In the genomic region with DNA sequence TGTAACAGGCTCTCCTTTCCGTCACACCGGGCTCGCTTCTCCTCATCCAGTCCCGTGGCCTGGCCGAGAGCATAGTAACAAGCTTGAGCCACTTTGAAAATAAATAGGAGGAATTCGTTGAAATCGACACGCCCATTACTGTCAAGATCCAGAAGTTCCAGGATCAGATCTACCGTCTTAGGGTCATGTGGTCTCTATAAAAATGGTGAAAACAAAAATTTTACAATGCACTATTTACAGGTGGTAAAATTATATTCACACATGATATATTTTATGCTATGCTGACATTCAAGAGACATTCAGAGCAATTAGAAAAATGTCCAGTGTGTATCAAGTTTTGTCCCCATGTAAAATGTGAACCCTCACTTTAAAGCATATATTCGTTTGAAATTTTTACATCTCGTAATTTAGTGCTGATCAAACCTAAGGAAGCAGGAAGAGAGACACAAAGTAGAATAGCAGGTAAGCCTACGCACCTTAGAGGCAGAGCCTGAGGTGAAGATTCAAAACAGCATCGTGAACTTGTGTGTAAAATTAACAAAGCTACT, we compare ENCODE assay signal across 21 cellular contexts. TPM values are rescaled to one million over a fixed set of nuclear protein-coding genes. Genes with fewer than 3 reads are reported as not detected.
DNase-seq lines count a peak whose midpoint lies in the region; ATAC-seq and TF ChIP-seq lines count a peak whose summit lies in the region.
"Had no signal": no experiment of that assay in that cellular context is flagged by ENCODE, and none has a peak within 500 bp of the region (broad histone marks: within the 10 kb centered on the region; RNA-seq: fewer than 3 reads in every experiment).

No MANE protein-coding gene starts in this region.

- peak overlapping the region; percentile 87 for H2AFZ ChIP-seq in KMS-11 (ENCODE audit: low read depth)
- no peak overlapping the region for H2AFZ ChIP-seq in fibroblast of lung (ENCODE audit: low read length)

- H3K9ac ChIP-seq in KMS-11 (no peak overlapping the region), fibroblast of lung (ENCODE audit: insufficient read depth, low read length) (no peak overlapping the region), rectal smooth muscle tissue (ENCODE audit: low read length) (no peak overlapping the region)

- H3K36me3 ChIP-seq in CD4-positive, CD25-positive, alpha-beta regulatory T cell (ENCODE audit: control insufficient read depth, insufficient read depth, low read length) = no peaks in the 10 kb centered on the region
- no peaks in the 10 kb centered on the region for H3K36me3 ChIP-seq in KMS-11 (ENCODE audit: insufficient read depth)
- H3K36me3 ChIP-seq in fibroblast of lung (ENCODE audit: control insufficient read depth, insufficient read depth, low read length) = no peaks in the 10 kb centered on the region
- no peaks in the 10 kb centered on the region for H3K36me3 ChIP-seq in rectal smooth muscle tissue (ENCODE audit: control insufficient read depth, insufficient read depth, low read length)
- H3K36me3 ChIP-seq: adrenal gland, tibial artery had no signal

- H3K27ac Mint-ChIP-seq in CD4-positive, CD25-positive, alpha-beta regulatory T cell = no peak overlapping the region
- H3K27ac Mint-ChIP-seq: activated CD4-positive, alpha-beta memory T cell treated with anti-CD3 and anti-CD28 coated beads for 36 hours; activated T-cell treated with anti-CD3 and anti-CD28 coated beads, Interleukin-2, amount 50 U/mL, for 72 hours had no signal

- H3K79me2 ChIP-seq in KMS-11 (ENCODE audit: insufficient read depth, low read depth) (no peaks in the 10 kb centered on the region), fibroblast of lung (ENCODE audit: control insufficient read depth, insufficient read depth, low read length) (no peaks in the 10 kb centered on the region)

- peak overlapping the region; percentile 58 for H3K4me3 ChIP-seq in CD4-positive, CD25-positive, alpha-beta regulatory T cell (ENCODE audit: low read depth, low read length)
- H3K4me3 ChIP-seq in KMS-11 (IDR thresholded peaks at IDR 0.05; ENCODE audit: insufficient read depth, low read depth, low read length) (peak overlapping the region; percentile 100), fibroblast of lung (replicated peaks in 1 of 4; ENCODE audit: control extremely low read depth in 1 of 4, insufficient read depth in 1 of 4, low read depth in 3 of 4, low read length in 4 of 4) (no peak overlapping the region), rectal smooth muscle tissue (ENCODE audit: low read length) (peak overlapping the region; percentile 64)
- H3K4me3 ChIP-seq: adrenal gland, K562 had no signal

- peaks cover 54% of the 10 kb centered on the region for H3K27me3 ChIP-seq in CD4-positive, CD25-positive, alpha-beta regulatory T cell (ENCODE audit: control insufficient read depth, insufficient read depth, low read length)
- H3K27me3 ChIP-seq in KMS-11 (ENCODE audit: insufficient read depth, low read depth) = peaks cover 23% of the 10 kb centered on the region
- H3K27me3 ChIP-seq in fibroblast of lung (ENCODE audit: control insufficient read depth, insufficient read depth, low read length) = peaks cover 66% of the 10 kb centered on the region
- peaks cover 48% of the 10 kb centered on the region for H3K27me3 ChIP-seq in rectal smooth muscle tissue (ENCODE audit: control insufficient read depth, insufficient read depth, low read length)

- no peaks in the 10 kb centered on the region for H3K36me3 Mint-ChIP-seq in CD4-positive, CD25-positive, alpha-beta regulatory T cell

- H3K9me3 Mint-ChIP-seq in CD4-positive, CD25-positive, alpha-beta regulatory T cell = peaks cover 0 to 2% (median 0%) of the 10 kb centered on the region in 7 donors
- H3K9me3 Mint-ChIP-seq: activated CD4-positive, alpha-beta memory T cell treated with anti-CD3 and anti-CD28 coated beads for 36 hours; activated T-cell treated with anti-CD3 and anti-CD28 coated beads, Interleukin-2, amount 50 U/mL, for 72 hours; central memory CD8-positive, alpha-beta T cell had no signal

- ATAC-seq in CD4-positive, CD25-positive, alpha-beta regulatory T cell (ENCODE audit: low read depth in 2 of 2) = no peak
- ATAC-seq: activated T-cell treated with anti-CD3 and anti-CD28 coated beads, Interleukin-2, amount 50 U/mL, for 72 hours; K562 had no signal

- no peak for DNase-seq in CD4-positive, CD25-positive, alpha-beta regulatory T cell
- DNase-seq in fibroblast of lung (ENCODE audit: low read depth in 2 of 2) (no peak), SKM-1 (lab: John Stamatoyannopoulos, UW; ENCODE audit: unreplicated experiment) (no peak), cortex of kidney (lab: John Stamatoyannopoulos, UW) (no peak), GDM1 (lab: John Stamatoyannopoulos, UW) (no peak), NCI-H2081 treated with DMSO at 0.1 percent for 48 hours (lab: John Stamatoyannopoulos, UW) (no peak)
- DNase-seq: activated T-cell treated with anti-CD3 and anti-CD28 coated beads, Interleukin-2, amount 50 U/mL, for 72 hours; adrenal gland; kidney glomerular epithelial cell; NCI-H1417 treated with DMSO at 0.1 percent for 48 hours; NCI-H446; tibial artery had no signal

- H4K20me1 ChIP-seq in KMS-11 (ENCODE audit: insufficient read depth) (no peaks in the 10 kb centered on the region), fibroblast of lung (ENCODE audit: control insufficient read depth, extremely low read depth, insufficient read depth, low read length) (no peaks in the 10 kb centered on the region)

- H3K27ac ChIP-seq in CD4-positive, CD25-positive, alpha-beta regulatory T cell (ENCODE audit: insufficient read depth, low read length, poor library complexity, severe bottlenecking) = no peak overlapping the region
- no peak overlapping the region for H3K27ac ChIP-seq in KMS-11
- H3K27ac ChIP-seq in fibroblast of lung (ENCODE audit: insufficient read depth, low read length) = no peak overlapping the region
- no peak overlapping the region for H3K27ac ChIP-seq in rectal smooth muscle tissue (ENCODE audit: low read depth, low read length)
- H3K27ac ChIP-seq: adrenal gland, tibial artery had no signal

- no peak for TF ChIP-seq CTCF in KMS-11 (conservative IDR thresholded peaks at IDR 0.05; ENCODE audit: low read depth, low read length)
- TF ChIP-seq CTCF in fibroblast of lung (conservative IDR thresholded peaks at IDR 0.05 in 1 of 2, IDR thresholded peaks at IDR 0.05 in 1 of 2; ENCODE audit: low read depth in 1 of 2, low read length in 2 of 2) = no peak

- H3K4me3 Mint-ChIP-seq in CD4-positive, CD25-positive, alpha-beta regulatory T cell = no peak overlapping the region
- H3K4me3 Mint-ChIP-seq: activated CD4-positive, alpha-beta memory T cell treated with anti-CD3 and anti-CD28 coated beads for 36 hours; activated T-cell treated with anti-CD3 and anti-CD28 coated beads, Interleukin-2, amount 50 U/mL, for 72 hours; central memory CD8-positive, alpha-beta T cell had no signal

- peak overlapping the region; percentile 94 for H3K4me2 ChIP-seq in KMS-11
- H3K4me2 ChIP-seq in fibroblast of lung (ENCODE audit: extremely low read depth, insufficient read depth, low read length) = peak overlapping the region; percentile 48

- peaks cover 37% of the 10 kb centered on the region for H3K4me1 ChIP-seq in CD4-positive, CD25-positive, alpha-beta regulatory T cell (ENCODE audit: control insufficient read depth, insufficient read depth, low read length, poor library complexity, severe bottlenecking)
- peaks cover 23% of the 10 kb centered on the region for H3K4me1 ChIP-seq in KMS-11 (ENCODE audit: low read depth, poor library complexity, severe bottlenecking)
- peaks cover 8% of the 10 kb centered on the region for H3K4me1 ChIP-seq in fibroblast of lung (ENCODE audit: control insufficient read depth, extremely low read depth, insufficient read depth, low read length)
- peaks cover 15% of the 10 kb centered on the region for H3K4me1 ChIP-seq in rectal smooth muscle tissue (ENCODE audit: control insufficient read depth, insufficient read depth, low read length)

- peaks cover 0 to 4% (median 0%) of the 10 kb centered on the region in 4 donors for H3K4me1 Mint-ChIP-seq in CD4-positive, CD25-positive, alpha-beta regulatory T cell

- peaks cover 21% of the 10 kb centered on the region for H3K27me3 Mint-ChIP-seq in CD4-positive, CD25-positive, alpha-beta regulatory T cell

- H3K9me3 ChIP-seq in CD4-positive, CD25-positive, alpha-beta regulatory T cell (ENCODE audit: control insufficient read depth in 2 of 2, low read length in 2 of 2) = peaks cover 0 to 2% of the 10 kb centered on the region in 2 experiments
- no peaks in the 10 kb centered on the region for H3K9me3 ChIP-seq in fibroblast of lung (ENCODE audit: control insufficient read depth, insufficient read depth, low read depth, low read length)
- H3K9me3 ChIP-seq: adrenal gland had no signal

RNA-seq across cellular contexts. Expression of a gene that starts 2.3 kb away (rescaled TPM):
- not detected for total RNA-seq in CD4-positive, CD25-positive, alpha-beta regulatory T cell
- polyA plus RNA-seq in CD4-positive, CD25-positive, alpha-beta regulatory T cell = not detected
- under 0.01 TPM in 1 of 2 replicates, not detected in the other for total RNA-seq in fibroblast of lung
- polyA plus RNA-seq in fibroblast of lung = not detected in 2 replicates
- 0.01 TPM in 1 of 2 replicates, not detected in the other for polyA plus RNA-seq in fibroblast of lung (2012)
- not detected in 2 replicates for polyA minus RNA-seq in fibroblast of lung (ENCODE audit: low replicate concordance)
- total RNA-seq: activated CD4-positive, alpha-beta memory T cell treated with anti-CD3 and anti-CD28 coated beads for 36 hours; H4; K562 had no signal
- polyA plus RNA-seq: BJ, K562 had no signal

RNA-seq across cellular contexts. Expression of a gene that starts 24.1 kb away (rescaled TPM):
- total RNA-seq in CD4-positive, CD25-positive, alpha-beta regulatory T cell = not detected
- not detected for polyA plus RNA-seq in CD4-positive, CD25-positive, alpha-beta regulatory T cell
- total RNA-seq in fibroblast of lung = not detected in 2 replicates
- polyA plus RNA-seq in fibroblast of lung = not detected in 2 replicates
- polyA plus RNA-seq in fibroblast of lung (2012) = not detected in 2 replicates
- not detected in 2 replicates for polyA minus RNA-seq in fibroblast of lung (ENCODE audit: low replicate concordance)
- total RNA-seq: activated CD4-positive, alpha-beta memory T cell treated with anti-CD3 and anti-CD28 coated beads for 36 hours; activated T-cell treated with anti-CD3 and anti-CD28 coated beads, Interleukin-2, amount 50 U/mL, for 72 hours; adrenal gland; H4; K562; mucosa of gallbladder; SK-MEL-5 had no signal
- polyA plus RNA-seq: adrenal gland, BJ, K562 had no signal

RNA-seq across cellular contexts. Expression of a gene that starts 46.1 kb away (rescaled TPM):
- total RNA-seq in CD4-positive, CD25-positive, alpha-beta regulatory T cell = not detected
- not detected for polyA plus RNA-seq in CD4-positive, CD25-positive, alpha-beta regulatory T cell
- not detected in 2 replicates for total RNA-seq in fibroblast of lung
- polyA plus RNA-seq in fibroblast of lung = not detected in 2 replicates
- not detected in 2 replicates for polyA plus RNA-seq in fibroblast of lung (2012)
- polyA minus RNA-seq in fibroblast of lung (ENCODE audit: low replicate concordance) = not detected in 2 replicates
- total RNA-seq: activated CD4-positive, alpha-beta memory T cell treated with anti-CD3 and anti-CD28 coated beads for 36 hours; activated T-cell treated with anti-CD3 and anti-CD28 coated beads, Interleukin-2, amount 50 U/mL, for 72 hours; adrenal gland; H4; K562; mucosa of gallbladder; SK-MEL-5 had no signal
- polyA plus RNA-seq: adrenal gland, BJ, K562 had no signal

Comparison
In these comparisons a context has a peak if more than half of its experiments do, and no peak if none do; other contexts are left out.
1. H3K4me3 ChIP-seq: peak in CD4-positive, CD25-positive, alpha-beta regulatory T cell (single experiment), KMS-11 (single experiment) and rectal smooth muscle tissue (single experiment); none in fibroblast of lung (0 of 4).